34 cellular contexts compared by ENCODE assay signal in the genomic region with DNA sequence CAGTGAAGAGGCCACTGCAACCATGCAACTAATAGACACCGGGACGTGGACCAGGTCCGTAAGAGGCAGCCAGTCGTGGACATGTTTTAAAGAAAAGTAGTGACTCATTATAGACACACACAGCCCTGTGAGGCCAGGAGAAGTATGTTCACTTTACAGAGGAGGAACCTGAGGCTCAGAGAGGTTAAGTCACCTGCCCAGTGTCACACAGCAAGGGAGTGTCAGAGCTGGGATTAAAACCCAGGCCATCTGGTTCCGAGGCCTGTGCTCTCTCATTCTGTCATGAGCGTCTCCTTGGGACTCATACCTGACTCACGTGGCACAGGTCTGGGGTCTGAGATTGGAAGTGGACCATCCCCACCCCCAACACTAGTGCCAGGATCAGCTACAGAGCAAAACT. TPM values are rescaled to one million over a fixed set of nuclear protein-coding genes. Genes with fewer than 3 reads are reported as not detected.
"Had no signal": no experiment of that assay in that cellular context is flagged by ENCODE, and none has a peak within 500 bp of the region (broad histone marks: within the 10 kb centered on the region; RNA-seq: fewer than 3 reads in every experiment).

No MANE protein-coding gene starts in this region.

- DNase-seq: cortex of kidney; effector CD4-positive, alpha-beta T cell; foreskin keratinocyte; glutamatergic neuron; heart right ventricle; hippocampal formation; left cardiac atrium; left lung; mesenchymal stem cell; mucosa of descending colon; naive B cell; stimulated activated CD4-positive, alpha-beta T cell treated with anti-CD3 and anti-CD28 coated beads, Interleukin-12 subunit alpha, Interleukin-12 subunit beta, amount 100 ng/mL, for 4 hours; stimulated activated CD4-positive, alpha-beta T cell treated with anti-CD3 and anti-CD28 coated beads, Interleukin-1b, Interleukin-23, amount 100 ng/mL, for 48 hours; stimulated activated CD4-positive, alpha-beta T cell treated with anti-CD3 and anti-CD28 coated beads, Interleukin-4, amount 100 ng/mL, for 1 hour; stimulated activated CD8-positive, alpha-beta memory T cell treated with anti-CD3 and anti-CD28 coated beads, Interleukin-4, amount 100 ng/mL, for 48 hours; stimulated activated naive CD4-positive, alpha-beta T cell; stimulated activated naive CD8-positive, alpha-beta T cell treated with anti-CD3 and anti-CD28 coated beads, Interleukin-15, amount 100 ng/mL, for 72 hours; transverse colon; upper lobe of right lung; uterus had no signal

- H3K27ac Mint-ChIP-seq: mesothelial cell of epicardium; naive B cell; natural killer cell treated with Interleukin-12 subunit alpha and Interleukin-12 subunit beta and Interleukin-15 and Interleukin-18, amount 100 ng/mL, for 72 hours; progenitor cell of endocrine pancreas had no signal

- H3K4me3 ChIP-seq: esophagus muscularis mucosa, gastroesophageal sphincter, heart right ventricle, left lung, mucosa of descending colon, smooth muscle cell, suprapubic skin, transverse colon, upper lobe of right lung, uterus had no signal

- H3K4me1 Mint-ChIP-seq: mesothelial cell of epicardium had no signal

- H3K27ac ChIP-seq: epithelial cell of prostate, esophagus muscularis mucosa, foreskin keratinocyte, gastroesophageal sphincter, heart right ventricle, parathyroid adenoma, suprapubic skin, transverse colon, upper lobe of right lung, uterus had no signal

- H3K79me2 ChIP-seq: parathyroid adenoma had no signal

- H3K4me1 ChIP-seq: esophagus muscularis mucosa, foreskin keratinocyte, gastroesophageal sphincter, heart right ventricle, left lung, parathyroid adenoma, suprapubic skin, transverse colon, upper lobe of right lung, uterus had no signal

- H2AFZ ChIP-seq: parathyroid adenoma had no signal

- H3K27me3 Mint-ChIP-seq: progenitor cell of endocrine pancreas had no signal

- H3K36me3 Mint-ChIP-seq: mesothelial cell of epicardium; naive B cell; natural killer cell treated with Interleukin-12 subunit alpha and Interleukin-12 subunit beta and Interleukin-15 and Interleukin-18, amount 100 ng/mL, for 72 hours had no signal

- ATAC-seq: foreskin keratinocyte; gastroesophageal sphincter; heart right ventricle; left cardiac atrium; left lung; mucosa of descending colon; natural killer cell treated with Interleukin-12 subunit alpha and Interleukin-12 subunit beta and Interleukin-15 and Interleukin-18, amount 100 ng/mL, for 72 hours; sciatic nerve; stimulated activated naive CD8-positive, alpha-beta T cell treated with anti-CD3 and anti-CD28 coated beads, Interleukin-15, amount 100 ng/mL, for 72 hours; upper lobe of right lung had no signal

- H3K4me2 ChIP-seq: smooth muscle cell had no signal

- H3K27me3 ChIP-seq: foreskin keratinocyte, transverse colon, upper lobe of right lung, uterus had no signal

- FAIRE-seq: islet of Langerhans had no signal

- H3K36me3 ChIP-seq: esophagus muscularis mucosa, gastroesophageal sphincter, heart right ventricle, left lung, suprapubic skin, transverse colon, upper lobe of right lung, uterus had no signal

- H3K9me3 Mint-ChIP-seq: natural killer cell treated with Interleukin-12 subunit alpha and Interleukin-12 subunit beta and Interleukin-15 and Interleukin-18, amount 100 ng/mL, for 72 hours; stimulated activated naive CD8-positive, alpha-beta T cell treated with anti-CD3 and anti-CD28 coated beads, Interleukin-15, amount 100 ng/mL, for 72 hours had no signal

- H3K9ac ChIP-seq: parathyroid adenoma had no signal

- H3K4me3 Mint-ChIP-seq: mesothelial cell of epicardium; naive B cell; natural killer cell treated with Interleukin-12 subunit alpha and Interleukin-12 subunit beta and Interleukin-15 and Interleukin-18, amount 100 ng/mL, for 72 hours; stimulated activated naive CD8-positive, alpha-beta T cell treated with anti-CD3 and anti-CD28 coated beads, Interleukin-15, amount 100 ng/mL, for 72 hours had no signal

- H3K9me3 ChIP-seq: esophagus muscularis mucosa, gastroesophageal sphincter, heart right ventricle, left lung, mucosa of descending colon, suprapubic skin, transverse colon, upper lobe of right lung, uterus had no signal

RNA-seq across cellular contexts. Expression of a gene that starts 28.1 kb away (rescaled TPM):
- total RNA-seq: dermis microvascular lymphatic vessel endothelial cell; kidney epithelial cell; lung microvascular endothelial cell; natural killer cell treated with Interleukin-12 subunit alpha and Interleukin-12 subunit beta and Interleukin-15 and Interleukin-18, amount 100 ng/mL, for 72 hours had no signal
